In the genomic region with DNA sequence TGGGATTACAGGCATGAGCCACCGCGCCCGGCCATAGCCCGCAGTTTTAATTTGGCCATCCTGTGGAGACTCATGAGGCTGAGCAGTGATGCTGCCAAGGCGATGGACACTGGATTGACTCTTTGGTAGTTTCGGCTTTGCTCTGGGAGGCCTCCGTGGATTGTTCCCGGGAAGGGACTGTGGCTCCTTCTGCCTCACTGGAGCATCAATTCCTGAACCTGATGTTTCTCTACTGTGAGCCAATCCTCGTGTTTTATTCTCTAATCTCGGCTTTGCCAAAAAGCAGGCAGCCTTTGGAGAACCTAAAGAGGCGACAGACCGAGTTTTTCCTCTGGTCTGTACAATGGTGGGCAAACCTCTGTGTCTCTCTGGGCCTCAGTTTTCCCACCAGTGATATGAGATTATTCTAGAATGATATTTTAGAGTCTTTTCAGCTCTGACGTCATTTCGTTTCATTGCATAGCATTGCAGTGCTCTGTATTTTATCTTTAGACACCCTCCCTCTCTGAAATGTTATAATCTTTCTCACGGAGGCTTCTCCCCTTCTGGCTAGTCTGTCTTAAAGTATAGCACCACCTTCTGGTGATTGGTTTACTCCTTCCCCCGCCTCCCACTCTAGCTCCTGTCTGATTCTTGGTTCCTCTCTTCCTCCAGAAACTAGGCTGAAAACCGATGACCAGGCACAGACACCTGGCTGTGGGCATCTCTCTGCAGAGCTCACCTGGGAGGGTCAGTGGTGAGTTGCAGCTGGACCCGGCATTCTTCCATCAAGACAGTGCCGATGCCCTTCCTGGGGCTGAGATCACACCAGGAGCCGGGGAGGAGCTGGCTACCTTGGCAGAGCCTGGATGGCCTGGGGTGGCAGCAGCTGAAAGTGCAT, we compare ENCODE assay signal across 2 cellular contexts.
TF ChIP-seq lines count a peak whose summit lies in the region.

No MANE protein-coding gene starts in this region.

TF ChIP-seq in K562, 482 proteins besides CTCF, POLR2A, EP300 and RAD21 (continued from another document):
- TF ChIP-seq, protein P1, sequence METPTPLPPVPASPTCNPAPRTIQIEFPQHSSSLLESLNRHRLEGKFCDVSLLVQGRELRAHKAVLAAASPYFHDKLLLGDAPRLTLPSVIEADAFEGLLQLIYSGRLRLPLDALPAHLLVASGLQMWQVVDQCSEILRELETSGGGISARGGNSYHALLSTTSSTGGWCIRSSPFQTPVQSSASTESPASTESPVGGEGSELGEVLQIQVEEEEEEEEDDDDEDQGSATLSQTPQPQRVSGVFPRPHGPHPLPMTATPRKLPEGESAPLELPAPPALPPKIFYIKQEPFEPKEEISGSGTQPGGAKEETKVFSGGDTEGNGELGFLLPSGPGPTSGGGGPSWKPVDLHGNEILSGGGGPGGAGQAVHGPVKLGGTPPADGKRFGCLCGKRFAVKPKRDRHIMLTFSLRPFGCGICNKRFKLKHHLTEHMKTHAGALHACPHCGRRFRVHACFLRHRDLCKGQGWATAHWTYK (CRISPR knock-in tag; IDR thresholded peaks at IDR 0.05) = no peak
- TF ChIP-seq SMC3 (conservative IDR thresholded peaks at IDR 0.05; ENCODE audit: insufficient read depth, low read depth, low read length) (peak; percentile 32; the same call in 1 of the 2 replicates), CBX3 (IDR thresholded peaks at IDR 0.05; ENCODE audit: borderline replicate concordance in 1 of 2, low read length in 2 of 2) (no peak), FOS (IDR thresholded peaks at IDR 0.05; ENCODE audit: extremely low read depth, insufficient read length) (no peak), DPF2 (IDR thresholded peaks at IDR 0.05) (no peak), MXI1 (IDR thresholded peaks at IDR 0.05; ENCODE audit: low read depth, low read length) (no peak), PHB2 (IDR thresholded peaks at IDR 0.05; ENCODE audit: low read depth) (no peak), ZNF217 (CRISPR knock-in tag; IDR thresholded peaks at IDR 0.05) (no peak)
- TF ChIP-seq, protein P2, sequence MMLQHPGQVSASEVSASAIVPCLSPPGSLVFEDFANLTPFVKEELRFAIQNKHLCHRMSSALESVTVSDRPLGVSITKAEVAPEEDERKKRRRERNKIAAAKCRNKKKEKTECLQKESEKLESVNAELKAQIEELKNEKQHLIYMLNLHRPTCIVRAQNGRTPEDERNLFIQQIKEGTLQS (IDR thresholded peaks at IDR 0.05) = peak; percentile 44; the same call in 1 of the 2 replicates
- TF ChIP-seq, protein P2 (CRISPR knock-in tag; conservative IDR thresholded peaks at IDR 0.05) = no peak

TF ChIP-seq in HepG2, 621 proteins besides CTCF, POLR2A, EP300 and RAD21 (continued from another document):
- no peak for TF ChIP-seq TP53 (CRISPR knock-in tag; conservative IDR thresholded peaks at IDR 0.05)
- TF ChIP-seq NFKB2 (CRISPR knock-in tag; IDR thresholded peaks at IDR 0.05; ENCODE audit: borderline replicate concordance) = no peak
- no peak for TF ChIP-seq KDM5B (CRISPR knock-in tag; IDR thresholded peaks at IDR 0.05; ENCODE audit: borderline replicate concordance)
- TF ChIP-seq NFYB (CRISPR knock-in tag; IDR thresholded peaks at IDR 0.05) = no peak
- no peak for TF ChIP-seq ZNF160 (CRISPR knock-in tag; IDR thresholded peaks at IDR 0.05)
- no peak for TF ChIP-seq GATAD2A (CRISPR knock-in tag; IDR thresholded peaks at IDR 0.05)
- TF ChIP-seq ZKSCAN5 (CRISPR knock-in tag; IDR thresholded peaks at IDR 0.05) = no peak
- TF ChIP-seq STAG1 (CRISPR knock-in tag; IDR thresholded peaks at IDR 0.05) = peak; percentile 72
- no peak for TF ChIP-seq ZNF17 (CRISPR knock-in tag; IDR thresholded peaks at IDR 0.05)
- no peak for TF ChIP-seq SP140L (CRISPR knock-in tag; IDR thresholded peaks at IDR 0.05; ENCODE audit: borderline replicate concordance)
- TF ChIP-seq, protein P3, sequence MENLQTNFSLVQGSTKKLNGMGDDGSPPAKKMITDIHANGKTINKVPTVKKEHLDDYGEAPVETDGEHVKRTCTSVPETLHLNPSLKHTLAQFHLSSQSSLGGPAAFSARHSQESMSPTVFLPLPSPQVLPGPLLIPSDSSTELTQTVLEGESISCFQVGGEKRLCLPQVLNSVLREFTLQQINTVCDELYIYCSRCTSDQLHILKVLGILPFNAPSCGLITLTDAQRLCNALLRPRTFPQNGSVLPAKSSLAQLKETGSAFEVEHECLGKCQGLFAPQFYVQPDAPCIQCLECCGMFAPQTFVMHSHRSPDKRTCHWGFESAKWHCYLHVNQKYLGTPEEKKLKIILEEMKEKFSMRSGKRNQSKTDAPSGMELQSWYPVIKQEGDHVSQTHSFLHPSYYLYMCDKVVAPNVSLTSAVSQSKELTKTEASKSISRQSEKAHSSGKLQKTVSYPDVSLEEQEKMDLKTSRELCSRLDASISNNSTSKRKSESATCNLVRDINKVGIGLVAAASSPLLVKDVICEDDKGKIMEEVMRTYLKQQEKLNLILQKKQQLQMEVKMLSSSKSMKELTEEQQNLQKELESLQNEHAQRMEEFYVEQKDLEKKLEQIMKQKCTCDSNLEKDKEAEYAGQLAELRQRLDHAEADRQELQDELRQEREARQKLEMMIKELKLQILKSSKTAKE (CRISPR knock-in tag; IDR thresholded peaks at IDR 0.05; ENCODE audit: borderline replicate concordance) = no peak
- TF ChIP-seq PHF20 (CRISPR knock-in tag; IDR thresholded peaks at IDR 0.05) = no peak
- no peak for TF ChIP-seq ZNF816 (CRISPR knock-in tag; IDR thresholded peaks at IDR 0.05; ENCODE audit: borderline replicate concordance)
- peak; percentile 79 for TF ChIP-seq SMC3 (IDR thresholded peaks at IDR 0.05; ENCODE audit: low read length)
- no peak for TF ChIP-seq ZNF44 (CRISPR knock-in tag; IDR thresholded peaks at IDR 0.05)
- no peak for TF ChIP-seq ZFP36L1 (CRISPR knock-in tag; IDR thresholded peaks at IDR 0.05)
- TF ChIP-seq ATF7 (IDR thresholded peaks at IDR 0.05) = peak; percentile 82
- TF ChIP-seq ATF7 (CRISPR knock-in tag; IDR thresholded peaks at IDR 0.05) = no peak
